Comparison of ENCODE assay signal across 22 cellular contexts in genomic region chr6:14690120-14691056, GRCh38.
"Had no signal": no experiment of that assay in that cellular context is flagged by ENCODE, and none has a peak within 500 bp of the region (broad histone marks: within the 10 kb centered on the region; RNA-seq: fewer than 3 reads in every experiment).

No MANE protein-coding gene starts in this region.

- DNase-seq: hypothalamus; immature natural killer cell; kidney; left colon; left lung; lower lobe of right lung; mammary epithelial cell; mesenchymal stem cell; naive thymus-derived CD4-positive, alpha-beta T cell; ovary; right lobe of liver; stimulated activated CD4-positive, alpha-beta T cell treated with anti-CD3 and anti-CD28 coated beads, Interleukin-12 subunit alpha, Interleukin-12 subunit beta, amount 100 ng/mL, for 4 hours; stimulated activated CD4-positive, alpha-beta T cell treated with anti-CD3 and anti-CD28 coated beads, Interleukin-15, amount 100 ng/mL, for 24 hours; stimulated activated CD4-positive, alpha-beta T cell treated with anti-CD3 and anti-CD28 coated beads, Interleukin-2, amount 100 ng/mL, for 24 hours; stimulated activated CD4-positive, alpha-beta T cell treated with anti-CD3 and anti-CD28 coated beads, Interleukin-4, amount 100 ng/mL, for 1 hour; stimulated activated naive B cell treated with anti-CD40 and anti-IgM and Interleukin-4, amounts not matched to agents 10 μg/mL and 1 μg/mL and 100 μg/mL, for 72 hours; stimulated activated naive CD8-positive, alpha-beta T cell treated with anti-CD3 and anti-CD28 coated beads, Interleukin-15, Interleukin-2, amounts not matched to agents 100 U/mL and 50 U/mL, for 24 hours; stomach; testis; thyroid gland; transverse colon; upper lobe of left lung had no signal
